19 cellular contexts compared by ENCODE assay signal in the genomic region with DNA sequence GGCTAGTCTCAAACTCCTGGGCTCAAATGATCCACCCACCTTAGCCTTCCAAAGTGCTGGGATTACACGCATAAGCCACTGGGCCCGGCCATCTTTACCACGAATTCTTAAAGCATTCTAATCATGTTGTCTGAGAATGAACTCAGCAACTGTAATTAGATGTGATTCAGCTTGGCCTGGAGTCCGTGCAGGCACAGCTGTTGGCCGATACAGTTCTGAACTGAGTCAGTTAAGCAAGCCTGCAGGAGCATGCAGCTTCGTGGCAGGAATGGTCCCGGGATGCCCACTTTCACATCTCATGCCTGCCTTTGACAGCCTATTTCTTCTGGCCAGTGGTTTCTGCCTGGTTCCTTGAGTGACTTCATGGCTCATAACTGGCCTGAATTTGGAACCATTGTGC.
DNase-seq lines count a peak whose midpoint lies in the region; ATAC-seq, FAIRE-seq and TF ChIP-seq lines count a peak whose summit lies in the region.
"Had no signal": no experiment of that assay in that cellular context is flagged by ENCODE, and none has a peak within 500 bp of the region (broad histone marks: within the 10 kb centered on the region; RNA-seq: fewer than 3 reads in every experiment).

No MANE protein-coding gene starts in this region.

- H3K36me3 ChIP-seq in ACC112 (ENCODE audit: insufficient read depth, low read length) (peaks cover 15% of the 10 kb centered on the region), GM23248 (ENCODE audit: low read depth) (peaks cover 14% of the 10 kb centered on the region; the same call in 1 of the 2 replicates), astrocyte (ENCODE audit: insufficient read depth, low read length) (peaks cover 19% of the 10 kb centered on the region), left lung (peaks cover 0 to 79% of the 10 kb centered on the region in 2 donors)

- peaks cover 11% of the 10 kb centered on the region for H3K36me3 Mint-ChIP-seq in astrocyte (ENCODE audit: low read depth, unreplicated experiment)

- H3K27ac ChIP-seq in ACC112 (ENCODE audit: low read depth, low read length), result peak overlapping the region; percentile 13; the same call in 1 of the 2 replicates
- H3K27ac ChIP-seq in GM23248, result peak overlapping the region; percentile 92
- H3K27ac ChIP-seq in astrocyte (ENCODE audit: low read depth, low read length), result peak overlapping the region; percentile 55
- no peak overlapping the region for H3K27ac ChIP-seq in left lung
- H3K27ac ChIP-seq: transverse colon had no signal

- H3K9ac ChIP-seq in GM23248, result peak overlapping the region; percentile 70
- no peak overlapping the region for H3K9ac ChIP-seq in astrocyte (ENCODE audit: low read length)

- no peaks in the 10 kb centered on the region for H3K79me2 ChIP-seq in ACC112 (ENCODE audit: control insufficient read depth, insufficient read depth, low read length, unreplicated experiment)
- 0 out of 2 replicates have a peak, but pooled peaks cover 3% of the 10 kb centered on the region for H3K79me2 ChIP-seq in GM23248 (ENCODE audit: insufficient read depth)
- no peaks in the 10 kb centered on the region for H3K79me2 ChIP-seq in astrocyte (ENCODE audit: insufficient read depth, low read length)

- H3K4me2 ChIP-seq in GM23248 (ENCODE audit: unreplicated experiment) (peak overlapping the region; percentile 60), astrocyte (ENCODE audit: low read length) (peak overlapping the region; percentile 31)

- H3K4me1 ChIP-seq in ACC112 (ENCODE audit: control insufficient read depth, insufficient read depth, low read length, unreplicated experiment) (peaks cover 6% of the 10 kb centered on the region), GM23248 (ENCODE audit: insufficient read depth) (peaks cover 24% of the 10 kb centered on the region), astrocyte (ENCODE audit: insufficient read depth, low read length) (no peaks in the 10 kb centered on the region), left lung (no peaks in the 10 kb centered on the region)
- H3K4me1 ChIP-seq: transverse colon had no signal

- TF ChIP-seq CTCF in astrocyte (IDR thresholded peaks at IDR 0.05; ENCODE audit: insufficient read depth, low read depth, low read length) (no peak), left lung (IDR thresholded peaks at IDR 0.05) (no peak)

- H3K27me3 Mint-ChIP-seq in astrocyte (ENCODE audit: low read depth, unreplicated experiment), result no peaks in the 10 kb centered on the region
- H3K27me3 Mint-ChIP-seq: activated CD4-positive, alpha-beta T cell treated with anti-CD3 and anti-CD28 coated beads, Interleukin-2, amount 10 ng/mL, durations not matched to agents 24 days and 14 days; brain; T-cell had no signal

- intact Hi-C loops in left lung (cut with DNase I), result no loop called here

- H3F3A ChIP-seq in GM23248 (ENCODE audit: insufficient read depth), result peaks cover 40% of the 10 kb centered on the region

- no peak for FAIRE-seq in astrocyte (lab: Jason Lieb, UNC)

- H3K4me1 Mint-ChIP-seq in astrocyte (ENCODE audit: low read depth, unreplicated experiment), result peaks cover 2% of the 10 kb centered on the region
- H3K4me1 Mint-ChIP-seq: activated CD4-positive, alpha-beta T cell treated with anti-CD3 and anti-CD28 coated beads, Interleukin-2, amount 10 ng/mL, durations not matched to agents 24 days and 14 days; endodermal cell had no signal

- H3K9me3 Mint-ChIP-seq in astrocyte (ENCODE audit: unreplicated experiment), result no peaks in the 10 kb centered on the region
- H3K9me3 Mint-ChIP-seq: activated CD4-positive, alpha-beta T cell treated with anti-CD3 and anti-CD28 coated beads, Interleukin-2, amount 10 ng/mL, durations not matched to agents 24 days and 14 days; activated T-helper 2 cell treated with anti-CD3 and anti-CD28 coated beads, Interferon-gamma antibody, Interleukin-2, Interleukin-4, amounts not matched to agents 10 μg/mL and 5 μg/mL and 100 μg/mL, durations not matched to agents 14 hours and 24 hours and 36 hours; brain; endodermal cell; T-cell had no signal

- 0 to 6% methylated on average over 7 of the region's 7 CpGs for WGBS in GM23248 (ENCODE audit: low coverage in 1 of 2, low lambda C conversion rate in 2 of 2, missing lambda C conversion rate in 2 of 2), 2 experiments

- H2AFZ ChIP-seq in ACC112 (ENCODE audit: low read length, unreplicated experiment) (peak overlapping the region; percentile 23), GM23248 (peak overlapping the region; percentile 78), astrocyte (ENCODE audit: low read depth, low read length) (no peak overlapping the region)

- in situ Hi-C loops in GM23248 (cut with MboI), result no loop called here

- H3K4me3 ChIP-seq in ACC112 (ENCODE audit: low read depth, low read length) (no peak overlapping the region), GM23248 (peak overlapping the region; percentile 33; the same call in 1 of the 2 replicates), astrocyte (ENCODE audit: insufficient read depth, low read depth, low read length) (no peak overlapping the region), left lung (no peak overlapping the region)
- H3K4me3 ChIP-seq: lung, transverse colon had no signal

- H4K20me1 ChIP-seq in GM23248 (ENCODE audit: insufficient read depth) (no peaks in the 10 kb centered on the region), astrocyte (ENCODE audit: insufficient read depth, low read length) (no peaks in the 10 kb centered on the region)

- H3K27me3 ChIP-seq in ACC112 (ENCODE audit: insufficient read depth, low read length) (no peaks in the 10 kb centered on the region), GM23248 (replicated peaks; ENCODE audit: insufficient read depth) (no peaks in the 10 kb centered on the region), astrocyte (ENCODE audit: insufficient read depth, low read length) (no peaks in the 10 kb centered on the region), left lung (no peaks in the 10 kb centered on the region)
- H3K27me3 ChIP-seq: transverse colon had no signal

- DNase-seq in GM23248 (peak; percentile 96), astrocyte (ENCODE audit: low read depth) (peak; percentile 89), left lung (peak in 1 of 2 donors; percentile 38), SKM-1 treated with dmso at 0.1 percent for 144 hours (lab: John Stamatoyannopoulos, UW; ENCODE audit: unreplicated experiment) (no peak), HUDEP-2 (lab: John Stamatoyannopoulos, UW; ENCODE audit: unreplicated experiment in 76 of 76) (no peak), left lobe of liver (ENCODE audit: low spot score) (no peak)
- DNase-seq: activated CD4-positive, alpha-beta T cell treated with anti-CD3 and anti-CD28 coated beads, Interleukin-2, amount 10 ng/mL, durations not matched to agents 24 days and 14 days; AML-193; DMS79; endodermal cell; MM.1S; NCI-H2171; T-cell; transverse colon had no signal

- H3K27ac Mint-ChIP-seq in astrocyte (ENCODE audit: unreplicated experiment), result peak overlapping the region; percentile 35
- H3K27ac Mint-ChIP-seq: activated CD4-positive, alpha-beta T cell treated with anti-CD3 and anti-CD28 coated beads, Interleukin-2, amount 10 ng/mL, durations not matched to agents 24 days and 14 days; activated T-helper 2 cell treated with anti-CD3 and anti-CD28 coated beads, Interferon-gamma antibody, Interleukin-2, Interleukin-4, amounts not matched to agents 10 μg/mL and 5 μg/mL and 100 μg/mL, durations not matched to agents 14 hours and 24 hours and 36 hours; endodermal cell; T-cell had no signal

- H3K4me3 Mint-ChIP-seq in astrocyte (ENCODE audit: unreplicated experiment), result no peak overlapping the region
- H3K4me3 Mint-ChIP-seq: activated CD4-positive, alpha-beta T cell treated with anti-CD3 and anti-CD28 coated beads, Interleukin-2, amount 10 ng/mL, durations not matched to agents 24 days and 14 days; brain; endodermal cell; T-cell had no signal

- H3K9me3 ChIP-seq in GM23248 (ENCODE audit: low read depth) (no peaks in the 10 kb centered on the region), astrocyte (ENCODE audit: insufficient read depth, low read depth, low read length) (no peaks in the 10 kb centered on the region), left lung (no peaks in the 10 kb centered on the region)
- H3K9me3 ChIP-seq: transverse colon had no signal

- peak; percentile 20 for ATAC-seq in left lung
- no peak for ATAC-seq in left lobe of liver
- ATAC-seq in HG03280 (IDR thresholded peaks at IDR 0.05; ENCODE audit: unreplicated experiment), result no peak
- ATAC-seq: T-cell had no signal

- H3K9me2 ChIP-seq in GM23248 (ENCODE audit: insufficient read depth), result no peaks in the 10 kb centered on the region

Comparison
In these comparisons a context has a peak if more than half of its experiments do, and no peak if none do; other contexts are left out.
1. H3K27ac ChIP-seq: peak in ACC112 (single experiment), GM23248 (single experiment) and astrocyte (single experiment); none in left lung (0 of 2).
2. DNase-seq: peak in GM23248 (single experiment) and astrocyte (single experiment); none in SKM-1 treated with dmso at 0.1 percent for 144 hours (single experiment), HUDEP-2 (0 of 76) and left lobe of liver (single experiment).